Comparison of ENCODE assay signal across 1 cellular context in genomic region chr14:75915063-75915462, GRCh38.
A peak's percentile ranks its signal among the peaks of the same experiment; 100 is the strongest.
TF ChIP-seq lines count a peak whose summit lies in the region.

No MANE protein-coding gene starts in this region.

TF ChIP-seq in K562, 482 proteins besides CTCF, POLR2A, EP300 and RAD21 (continued from another document):
- TF ChIP-seq MEIS2 (IDR thresholded peaks at IDR 0.05; ENCODE audit: partially characterized antibody) (peak; percentile 50), TCF3 (CRISPR knock-in tag; IDR thresholded peaks at IDR 0.05) (no peak)
